Comparison of ENCODE assay signal across 8 cellular contexts in genomic region chr22:40276877-40277823, GRCh38.
DNase-seq lines count a peak whose midpoint lies in the region; ATAC-seq, FAIRE-seq and TF ChIP-seq lines count a peak whose summit lies in the region.

No MANE protein-coding gene starts in this region.

- TF ChIP-seq CTCF in GM12865 (IDR thresholded peaks at IDR 0.05; ENCODE audit: insufficient read depth, low read depth, low read length, missing control alignments), result no peak
- no peak for TF ChIP-seq CTCF in activated CD8-positive, alpha-beta T cell treated with anti-CD3 and anti-CD28 coated beads for 36 hours (IDR thresholded peaks at IDR 0.05)

- intact Hi-C loops in activated CD8-positive, alpha-beta T cell treated with anti-CD3 and anti-CD28 coated beads for 36 hours (cut with micrococcal nuclease), result no loop called here

- peaks cover 49% of the 10 kb centered on the region for H3K4me1 Mint-ChIP-seq in activated CD8-positive, alpha-beta T cell treated with anti-CD3 and anti-CD28 coated beads for 36 hours (ENCODE audit: low read depth)

- peaks cover 27% of the 10 kb centered on the region for H3K36me3 Mint-ChIP-seq in activated CD8-positive, alpha-beta T cell treated with anti-CD3 and anti-CD28 coated beads for 36 hours (ENCODE audit: low read depth)

- H3K27me3 ChIP-seq in skeletal muscle tissue (ENCODE audit: control insufficient read depth in 3 of 3, insufficient read depth in 3 of 3, low read length in 3 of 3), result no peaks in the 10 kb centered on the region

- H3K36me3 ChIP-seq in skeletal muscle tissue (ENCODE audit: control insufficient read depth in 3 of 3, insufficient read depth in 3 of 3, low read length in 3 of 3), result peaks cover 8 to 25% (median 19%) of the 10 kb centered on the region in 3 donors

- peak overlapping the region; percentile 98 for H3K27ac Mint-ChIP-seq in activated CD8-positive, alpha-beta T cell treated with anti-CD3 and anti-CD28 coated beads for 36 hours

- H3K9me3 ChIP-seq in skeletal muscle tissue (ENCODE audit: control insufficient read depth in 3 of 3, low read length in 3 of 3), result no peaks in the 10 kb centered on the region

- POLR2A ChIA-PET in activated CD8-positive, alpha-beta T cell treated with anti-CD3 and anti-CD28 coated beads for 36 hours (lab: Charles Lee), result interaction anchor here (0.6 to 1.3 kb wide), 5 partner anchors 25 to 218 kb away, joined by 3 read pairs; partner anchors contain the start of gene TNRC6B

- H3K4me1 ChIP-seq in skeletal muscle tissue (ENCODE audit: control insufficient read depth in 3 of 3, insufficient read depth in 3 of 3, low read length in 3 of 3), result peaks cover 9 to 15% (median 14%) of the 10 kb centered on the region in 3 donors

- H3K4me3 ChIP-seq in GM12865 (ENCODE audit: low read depth, low read length) (peak overlapping the region; percentile 53), skeletal muscle tissue (ENCODE audit: low read length in 3 of 3) (peak overlapping the region; percentile 46 to 70 (median 67))

- no peaks in the 10 kb centered on the region for H3K27me3 Mint-ChIP-seq in activated CD8-positive, alpha-beta T cell treated with anti-CD3 and anti-CD28 coated beads for 36 hours

- H3K9me3 Mint-ChIP-seq in activated CD8-positive, alpha-beta T cell treated with anti-CD3 and anti-CD28 coated beads for 36 hours, result no peaks in the 10 kb centered on the region

- peak; percentile 6 for ATAC-seq in activated CD8-positive, alpha-beta T cell treated with anti-CD3 and anti-CD28 coated beads for 36 hours
- no peak for ATAC-seq in HG02970 (IDR thresholded peaks at IDR 0.05; ENCODE audit: low FRiP score, unreplicated experiment)

- peak overlapping the region; percentile 95 for H3K27ac ChIP-seq in skeletal muscle tissue (ENCODE audit: low read depth, low read length)

- H3K4me3 Mint-ChIP-seq in activated CD8-positive, alpha-beta T cell treated with anti-CD3 and anti-CD28 coated beads for 36 hours, result peak overlapping the region; percentile 75

- CTCF ChIA-PET in activated CD8-positive, alpha-beta T cell treated with anti-CD3 and anti-CD28 coated beads for 36 hours (lab: Charles Lee), result no interaction called here

- DNase-seq in GM12865 (ENCODE audit: low read depth), result no peak
- no peak for DNase-seq in activated CD8-positive, alpha-beta T cell treated with anti-CD3 and anti-CD28 coated beads for 36 hours
- no peak for DNase-seq in frontal cortex (ENCODE audit: low spot score in 2 of 2)
- no peak for DNase-seq in HK-2 (ENCODE audit: unreplicated experiment)
- no peak for DNase-seq in inferior parietal cortex (ENCODE audit: extremely low spot score)
- DNase-seq in hypothalamus (lab: John Stamatoyannopoulos, UW), result no peak

- H3K9ac ChIP-seq in skeletal muscle tissue (ENCODE audit: low read depth in 1 of 3, low read length in 3 of 3), result peak overlapping the region; percentile 60 to 83 (median 72)

- FAIRE-seq in frontal cortex (lab: Jason Lieb, UNC), result peak; percentile 43
